9 cellular contexts compared by ENCODE assay signal in genomic region chr10:14010083-14010551, GRCh38.
DNase-seq lines count a peak whose midpoint lies in the region; ATAC-seq and TF ChIP-seq lines count a peak whose summit lies in the region.
"Had no signal": no experiment of that assay in that cellular context is flagged by ENCODE, and none has a peak within 500 bp of the region (broad histone marks: within the 10 kb centered on the region; RNA-seq: fewer than 3 reads in every experiment).

No MANE protein-coding gene starts in this region.

- WGBS in HUES64, result 38% methylated on average over 6 of the region's 6 CpGs

- H3K4me3 Mint-ChIP-seq in neural crest cell (peak overlapping the region; percentile 77), CD14-positive monocyte (peak overlapping the region in 1 of 2 donors; percentile 76)

- H3K36me3 Mint-ChIP-seq in neural crest cell (ENCODE audit: low read depth), result no peaks in the 10 kb centered on the region
- no peaks in the 10 kb centered on the region for H3K36me3 Mint-ChIP-seq in CD14-positive monocyte

- H3K36me3 ChIP-seq in HUES64 (ENCODE audit: insufficient read depth, low read length), result no peaks in the 10 kb centered on the region

- H3K9ac ChIP-seq in HUES64 (ENCODE audit: low read depth, low read length), result peak overlapping the region; percentile 8; the same call in 1 of the 2 replicates
- H3K9ac ChIP-seq: KMS-11 had no signal

- DNase-seq in Daoy (ENCODE audit: low read depth), result peak; percentile 82
- peak; percentile 70 for DNase-seq in choroid plexus epithelial cell (ENCODE audit: low read depth)
- no peak for DNase-seq in neural crest cell (ENCODE audit: low read depth, low spot score)
- DNase-seq in CD14-positive monocyte (ENCODE audit: low spot score), result no peak
- DNase-seq in NCI-H1694 (lab: John Stamatoyannopoulos, UW), result no peak

- TF ChIP-seq CTCF in choroid plexus epithelial cell (conservative IDR thresholded peaks at IDR 0.05; ENCODE audit: low read depth, low read length), result no peak
- TF ChIP-seq CTCF in neural crest cell (conservative IDR thresholded peaks at IDR 0.05), result no peak
- no peak for TF ChIP-seq CTCF in CD14-positive monocyte (IDR thresholded peaks at IDR 0.05)

- H3K4me1 ChIP-seq in HUES64 (ENCODE audit: insufficient read depth, low read length), result peaks cover 24% of the 10 kb centered on the region

- H3K27ac Mint-ChIP-seq in neural crest cell (ENCODE audit: unreplicated experiment) (peak overlapping the region; percentile 95), CD14-positive monocyte (no peak overlapping the region)

- intact Hi-C loops in CD14-positive monocyte (cut with micrococcal nuclease), result no loop called here

- H3K27me3 Mint-ChIP-seq in neural crest cell (ENCODE audit: low read depth) (no peaks in the 10 kb centered on the region), CD14-positive monocyte (ENCODE audit: low read depth in 3 of 3) (peaks cover 33 to 45% (median 43%) of the 10 kb centered on the region in 3 donors)

- no peak for ATAC-seq in HG02938 (IDR thresholded peaks at IDR 0.05; ENCODE audit: unreplicated experiment)
- ATAC-seq in GM21737 (IDR thresholded peaks at IDR 0.05; ENCODE audit: unreplicated experiment), result no peak

- H3K4me1 Mint-ChIP-seq in neural crest cell (peaks cover 65% of the 10 kb centered on the region), CD14-positive monocyte (peaks cover 3% of the 10 kb centered on the region)

- peak overlapping the region; percentile 22 for H3K27ac ChIP-seq in HUES64 (ENCODE audit: low read depth, low read length)
- H3K27ac ChIP-seq: KMS-11 had no signal

- H3K4me3 ChIP-seq in HUES64 (ENCODE audit: low read length) (no peak overlapping the region), choroid plexus epithelial cell (ENCODE audit: low read depth, low read length) (peak overlapping the region; percentile 65)

- H3K9me3 Mint-ChIP-seq in neural crest cell (no peaks in the 10 kb centered on the region), CD14-positive monocyte (peaks cover 0 to 3% (median 0%) of the 10 kb centered on the region in 7 donors)

- H3K9me3 ChIP-seq in HUES64 (ENCODE audit: insufficient read depth, low read depth, low read length), result no peaks in the 10 kb centered on the region

- no peaks in the 10 kb centered on the region for H3K27me3 ChIP-seq in HUES64 (ENCODE audit: insufficient read depth, low read length)

Comparison
In these comparisons a context has a peak if more than half of its experiments do, and no peak if none do; other contexts are left out.
1. DNase-seq: peak in Daoy (single experiment) and choroid plexus epithelial cell (single experiment); none in neural crest cell (single experiment), CD14-positive monocyte (single experiment) and NCI-H1694 (single experiment).